Comparison of ENCODE assay signal across 14 cellular contexts in genomic region chr9:89668216-89668867, GRCh38.
DNase-seq lines count a peak whose midpoint lies in the region; ATAC-seq and TF ChIP-seq lines count a peak whose summit lies in the region.
"Had no signal": no experiment of that assay in that cellular context is flagged by ENCODE, and none has a peak within 500 bp of the region (broad histone marks: within the 10 kb centered on the region; RNA-seq: fewer than 3 reads in every experiment).

No MANE protein-coding gene starts in this region.

- no peaks in the 10 kb centered on the region for H3K36me3 Mint-ChIP-seq in activated naive CD4-positive, alpha-beta T cell treated with anti-CD3 and anti-CD28 coated beads for 36 hours (ENCODE audit: low read depth)

- no peaks in the 10 kb centered on the region for H3K9me3 ChIP-seq in lower lobe of right lung
- no peaks in the 10 kb centered on the region for H3K9me3 ChIP-seq in esophagus squamous epithelium

- WGBS in esophagus squamous epithelium, 2 donors = 74 to 78% methylated on average over 5 to 6 of the region's 8 CpGs

- H3K4me1 ChIP-seq in lower lobe of right lung (peaks cover 32% of the 10 kb centered on the region), esophagus squamous epithelium (peaks cover 0 to 21% (median 3%) of the 10 kb centered on the region in 3 donors)

- no peak overlapping the region for H3K4me3 ChIP-seq in lower lobe of right lung
- H3K4me3 ChIP-seq in esophagus squamous epithelium = no peak overlapping the region

- H3K27me3 ChIP-seq in lower lobe of right lung (ENCODE audit: low read depth) = no peaks in the 10 kb centered on the region
- H3K27me3 ChIP-seq in esophagus squamous epithelium = peaks cover 0 to 3% (median 0%) of the 10 kb centered on the region in 4 donors

- peaks cover 2% of the 10 kb centered on the region for H3K9me3 Mint-ChIP-seq in activated naive CD4-positive, alpha-beta T cell treated with anti-CD3 and anti-CD28 coated beads for 36 hours

- intact Hi-C loops in activated naive CD4-positive, alpha-beta T cell treated with anti-CD3 and anti-CD28 coated beads for 36 hours (cut with micrococcal nuclease) = loop anchor here (1.0 kb wide), 1 partner anchor 33 kb away; no protein-coding TSS in a partner anchor
- intact Hi-C loops in lower lobe of right lung (cut with DNase I) (no loop called here), esophagus squamous epithelium (cut with DNase I) (no loop called here)

- H3K4me3 Mint-ChIP-seq in activated naive CD4-positive, alpha-beta T cell treated with anti-CD3 and anti-CD28 coated beads for 36 hours = no peak overlapping the region

- peak; percentile 55 for DNase-seq in activated naive CD4-positive, alpha-beta T cell treated with anti-CD3 and anti-CD28 coated beads for 36 hours
- no peak for DNase-seq in activated naive CD4-positive, alpha-beta T cell (lab: John Stamatoyannopoulos, UW)
- DNase-seq in NCI-H510A treated with DMSO at 0.1 percent for 48 hours (lab: John Stamatoyannopoulos, UW) (peak; percentile 82), lower lobe of right lung (no peak), esophagus squamous epithelium (lab: John Stamatoyannopoulos, UW) (no peak)
- DNase-seq in stimulated activated CD4-positive, alpha-beta T cell treated with anti-CD3 and anti-CD28 coated beads, Interleukin-1b, Interleukin-23, amount 100 ng/mL, for 48 hours = no peak
- DNase-seq: activated CD4-positive, alpha-beta T cell treated with anti-CD3 and anti-CD28 coated beads for 1 hour; DND-41; GOT3; nucleus accumbens had no signal

- H3K4me1 Mint-ChIP-seq in activated naive CD4-positive, alpha-beta T cell treated with anti-CD3 and anti-CD28 coated beads for 36 hours (ENCODE audit: low read depth) = peaks cover 8% of the 10 kb centered on the region

- no peak overlapping the region for H3K27ac Mint-ChIP-seq in activated naive CD4-positive, alpha-beta T cell treated with anti-CD3 and anti-CD28 coated beads for 36 hours
- H3K27ac Mint-ChIP-seq: activated T-helper 2 cell treated with anti-CD3 and anti-CD28 coated beads, Interferon-gamma antibody, Interleukin-2, Interleukin-4, amounts not matched to agents 10 μg/mL and 5 μg/mL and 100 μg/mL, durations not matched to agents 14 hours and 24 hours and 36 hours had no signal

- H3K27ac ChIP-seq in lower lobe of right lung (peak overlapping the region; percentile 62), esophagus squamous epithelium (no peak overlapping the region)
- H3K27ac ChIP-seq: HL-60 had no signal

- H3K36me3 ChIP-seq in lower lobe of right lung (no peaks in the 10 kb centered on the region), esophagus squamous epithelium (no peaks in the 10 kb centered on the region)

- CTCF ChIA-PET in activated naive CD4-positive, alpha-beta T cell treated with anti-CD3 and anti-CD28 coated beads for 36 hours (lab: Charles Lee) = interaction anchor here (1.2 kb wide), 1 partner anchor 432 kb away, joined by 3 read pairs; no protein-coding TSS in a partner anchor

- no peak for TF ChIP-seq POLR2A in esophagus squamous epithelium (IDR thresholded peaks at IDR 0.05)

- TF ChIP-seq CTCF in lower lobe of right lung (IDR thresholded peaks at IDR 0.05) = no peak
- TF ChIP-seq CTCF in esophagus squamous epithelium (IDR thresholded peaks at IDR 0.05) = no peak

- ATAC-seq in lower lobe of right lung (peak; percentile 22 to 44), GM21447 (IDR thresholded peaks at IDR 0.05; ENCODE audit: unreplicated experiment) (no peak), SK-N-SH treated with all-trans-retinoic acid at 6 μM for 48 hours (no peak)

- H3K27me3 Mint-ChIP-seq in activated naive CD4-positive, alpha-beta T cell treated with anti-CD3 and anti-CD28 coated beads for 36 hours (ENCODE audit: low read depth) = no peaks in the 10 kb centered on the region

TF ChIP-seq in SK-N-SH treated with all-trans-retinoic acid at 6 μM for 48 hours, 23 proteins besides CTCF, POLR2A, EP300 and RAD21:
- TF ChIP-seq, protein P1, sequence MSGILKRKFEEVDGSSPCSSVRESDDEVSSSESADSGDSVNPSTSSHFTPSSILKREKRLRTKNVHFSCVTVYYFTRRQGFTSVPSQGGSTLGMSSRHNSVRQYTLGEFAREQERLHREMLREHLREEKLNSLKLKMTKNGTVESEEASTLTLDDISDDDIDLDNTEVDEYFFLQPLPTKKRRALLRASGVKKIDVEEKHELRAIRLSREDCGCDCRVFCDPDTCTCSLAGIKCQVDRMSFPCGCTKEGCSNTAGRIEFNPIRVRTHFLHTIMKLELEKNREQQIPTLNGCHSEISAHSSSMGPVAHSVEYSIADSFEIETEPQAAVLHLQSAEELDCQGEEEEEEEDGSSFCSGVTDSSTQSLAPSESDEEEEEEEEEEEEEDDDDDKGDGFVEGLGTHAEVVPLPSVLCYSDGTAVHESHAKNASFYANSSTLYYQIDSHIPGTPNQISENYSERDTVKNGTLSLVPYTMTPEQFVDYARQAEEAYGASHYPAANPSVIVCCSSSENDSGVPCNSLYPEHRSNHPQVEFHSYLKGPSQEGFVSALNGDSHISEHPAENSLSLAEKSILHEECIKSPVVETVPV (CRISPR knock-in tag; IDR thresholded peaks at IDR 0.05) = no peak
- TF ChIP-seq TSHZ2 (CRISPR knock-in tag; IDR thresholded peaks at IDR 0.05) = no peak
- TF ChIP-seq SNAI2 (CRISPR knock-in tag; IDR thresholded peaks at IDR 0.05) = no peak
- TF ChIP-seq BACH2 (CRISPR knock-in tag; IDR thresholded peaks at IDR 0.05; ENCODE audit: borderline replicate concordance) = no peak
- TF ChIP-seq ESRRG (CRISPR knock-in tag; IDR thresholded peaks at IDR 0.05) = no peak
- TF ChIP-seq ZFP3 (CRISPR knock-in tag; IDR thresholded peaks at IDR 0.05) = no peak
- TF ChIP-seq OSR1 (CRISPR knock-in tag; IDR thresholded peaks at IDR 0.05) = no peak
- no peak for TF ChIP-seq ZFP30 (CRISPR knock-in tag; IDR thresholded peaks at IDR 0.05)
- no peak for TF ChIP-seq GLIS3 (CRISPR knock-in tag; IDR thresholded peaks at IDR 0.05)
- TF ChIP-seq RARB (CRISPR knock-in tag; IDR thresholded peaks at IDR 0.05) = no peak
- TF ChIP-seq ARNTL (CRISPR knock-in tag; IDR thresholded peaks at IDR 0.05; ENCODE audit: borderline replicate concordance, low read depth) = no peak
- TF ChIP-seq ZNF8 (CRISPR knock-in tag; IDR thresholded peaks at IDR 0.05) = no peak
- TF ChIP-seq ZC3H10 (CRISPR knock-in tag; IDR thresholded peaks at IDR 0.05) = no peak
- TF ChIP-seq TOX (CRISPR knock-in tag; IDR thresholded peaks at IDR 0.05; ENCODE audit: borderline replicate concordance) = no peak

Comparison
In these comparisons a context has a peak if more than half of its experiments do, and no peak if none do; other contexts are left out.
1. DNase-seq: peak in activated naive CD4-positive, alpha-beta T cell treated with anti-CD3 and anti-CD28 coated beads for 36 hours (single experiment) and NCI-H510A treated with DMSO at 0.1 percent for 48 hours (single experiment); none in activated naive CD4-positive, alpha-beta T cell (0 of 4), lower lobe of right lung (single experiment), stimulated activated CD4-positive, alpha-beta T cell treated with anti-CD3 and anti-CD28 coated beads, Interleukin-1b, Interleukin-23, amount 100 ng/mL, for 48 hours (single experiment) and esophagus squamous epithelium (single experiment).
2. ATAC-seq: peak in lower lobe of right lung (2 of 2); none in GM21447 (single experiment) and SK-N-SH treated with all-trans-retinoic acid at 6 μM for 48 hours (single experiment).